10 cellular contexts compared by ENCODE assay signal in genomic region chr2:88212251-88212790, GRCh38. TPM values are rescaled to one million over a fixed set of nuclear protein-coding genes. Genes with fewer than 3 reads are reported as not detected.
A peak's percentile ranks its signal among the peaks of the same experiment; 100 is the strongest.
DNase-seq lines count a peak whose midpoint lies in the region; ATAC-seq and TF ChIP-seq lines count a peak whose summit lies in the region.
"Had no signal": no experiment of that assay in that cellular context is flagged by ENCODE, and none has a peak within 500 bp of the region (broad histone marks: within the 10 kb centered on the region; RNA-seq: fewer than 3 reads in every experiment).

No MANE protein-coding gene starts in this region.

- TF ChIP-seq CTCF in heart right ventricle (IDR thresholded peaks at IDR 0.05) (peak in 7 of 9 donors; percentile 28 to 52 (median 42)), Panc1 (IDR thresholded peaks at IDR 0.05) (peak; percentile 55), fibroblast of villous mesenchyme (IDR thresholded peaks at IDR 0.05; ENCODE audit: insufficient read depth, low read depth, low read length) (peak; percentile 68)

- intact Hi-C loops in heart right ventricle (cut with DNase I) = no loop called here
- intact Hi-C loops in Right ventricle myocardium inferior (cut with DNase I) = no loop called here
- intact Hi-C loops in Panc1 (cut with micrococcal nuclease; ENCODE audit: unreplicated experiment) = loop anchor here (10.0 kb wide), 1 partner anchor 92 kb away; no protein-coding TSS in a partner anchor

- BruUV-seq in Panc1 (replicated peaks; lab: Mats Ljungman, UMichigan) = no TSS peak

- DNase-seq in heart right ventricle = no peak
- DNase-seq in Right ventricle myocardium inferior (ENCODE audit: missing footprints) = no peak
- no peak for DNase-seq in Panc1 (ENCODE audit: low read depth, low spot score)
- DNase-seq in fibroblast of villous mesenchyme (ENCODE audit: low read depth) = peak; percentile 8
- DNase-seq in SHP77 treated with DMSO at 0.1 percent for 48 hours (lab: John Stamatoyannopoulos, UW) = no peak
- no peak for DNase-seq in GM19238 (ENCODE audit: insufficient read length, low spot score)
- no peak for DNase-seq in stimulated activated CD4-positive, alpha-beta T cell treated with anti-CD3 and anti-CD28 coated beads, Interleukin-2, amount 100 ng/mL, for 24 hours
- DNase-seq in medulla oblongata (ENCODE audit: extremely low spot score) = no peak

- peaks cover 0 to 8% (median 0%) of the 10 kb centered on the region in 7 donors for H3K27me3 ChIP-seq in heart right ventricle
- peaks cover 9% of the 10 kb centered on the region for H3K27me3 ChIP-seq in Panc1 (ENCODE audit: control insufficient read depth, insufficient read depth, low read length)

- CTCF ChIA-PET in Panc1 (lab: Charles Lee) = interaction anchor here (0.5 kb wide), 1 partner anchor 299 kb away, joined by 5 read pairs; no protein-coding TSS in a partner anchor

- H3K4me3 ChIP-seq in heart right ventricle (no peak overlapping the region), Panc1 (ENCODE audit: low read depth in 2 of 2, low read length in 2 of 2) (no peak overlapping the region), fibroblast of villous mesenchyme (ENCODE audit: low read depth, low read length) (no peak overlapping the region)
- H3K4me3 ChIP-seq: gastroesophageal sphincter, skin epidermis had no signal

- POLR2A ChIA-PET in Panc1 (lab: Charles Lee) = no interaction called here

- whole genome bisulfite sequencing in heart right ventricle, 2 donors = 39 to 45% methylated on average over 9 of the region's 9 CpGs

- no peaks in the 10 kb centered on the region for H3K9me3 ChIP-seq in heart right ventricle
- H3K9me3 ChIP-seq in Panc1 (ENCODE audit: control insufficient read depth, insufficient read depth, low read depth, low read length) = no peaks in the 10 kb centered on the region
- H3K9me3 ChIP-seq: gastroesophageal sphincter had no signal

- no peaks in the 10 kb centered on the region for H3K36me3 ChIP-seq in heart right ventricle
- no peaks in the 10 kb centered on the region for H3K36me3 ChIP-seq in Panc1 (ENCODE audit: control insufficient read depth, insufficient read depth, low read length)
- H3K36me3 ChIP-seq: gastroesophageal sphincter had no signal

- H3K27ac ChIP-seq in heart right ventricle (no peak overlapping the region), Panc1 (ENCODE audit: low read length) (no peak overlapping the region)
- H3K27ac ChIP-seq: gastroesophageal sphincter had no signal

- peak in 1 of 8 donors; percentile 42 for ATAC-seq in heart right ventricle
- no peak for ATAC-seq in Right ventricle myocardium inferior
- no peak for ATAC-seq in Panc1
- ATAC-seq: gastroesophageal sphincter had no signal

- H3K4me1 ChIP-seq in heart right ventricle = no peaks in the 10 kb centered on the region
- no peaks in the 10 kb centered on the region for H3K4me1 ChIP-seq in Panc1 (ENCODE audit: control insufficient read depth, insufficient read depth, low read length)
- H3K4me1 ChIP-seq: gastroesophageal sphincter had no signal

- in situ Hi-C loops in Panc1 (cut with HindIII; ENCODE audit: low pct_unique_long_range_greater_than_20kb, low sequenced_read_pairs) = no loop called here

RNA-seq across cellular contexts. Expression of gene THNSL2, which starts 42.2 kb away (rescaled TPM):
- total RNA-seq in heart right ventricle (10 to 100 TPM in 8 of 10 donors, 1 to 10 TPM in 2; 4.2 to 29.7 (median 16.8) TPM), Right ventricle myocardium inferior (31.2 TPM), Panc1 (2021; ENCODE audit: unreplicated experiment) (23.0 TPM), fibroblast of villous mesenchyme (under 0.01 and 7.4 TPM in 2 replicates)
- 10 to 100 TPM in 1 of 2 donors, 1 to 10 TPM in 1; 9.8 to 23.3 TPM for polyA plus RNA-seq in heart right ventricle
- 44.6 TPM for polyA plus RNA-seq in Panc1 (2012; ENCODE audit: insufficient read length)
